In genomic region chr4:38820329-38821061, GRCh38 we compare ENCODE assay signal across 13 cellular contexts. TPM values are rescaled to one million over a fixed set of nuclear protein-coding genes. Genes with fewer than 3 reads are reported as not detected.
DNase-seq lines count a peak whose midpoint lies in the region; ATAC-seq lines count a peak whose summit lies in the region.
"Had no signal": no experiment of that assay in that cellular context is flagged by ENCODE, and none has a peak within 500 bp of the region (broad histone marks: within the 10 kb centered on the region; RNA-seq: fewer than 3 reads in every experiment).

No MANE protein-coding gene starts in this region.

- H4K8ac ChIP-seq in trophoblast cell (ENCODE audit: low read depth, low read length) = no peak overlapping the region

- no peak overlapping the region for H2BK5ac ChIP-seq in trophoblast cell (ENCODE audit: low read depth, low read length, poor library complexity)

- H4K12ac ChIP-seq in trophoblast cell (ENCODE audit: low read depth, low read length) = no peak overlapping the region

- no peak overlapping the region for H2AFZ ChIP-seq in trophoblast cell (ENCODE audit: insufficient read depth, low read length, poor library complexity)

- H3K36me3 ChIP-seq in trophoblast cell (ENCODE audit: control insufficient read depth in 1 of 2, insufficient read depth in 2 of 2, low read length in 2 of 2) = no peaks in the 10 kb centered on the region
- H3K36me3 ChIP-seq: gastroesophageal sphincter had no signal

- H3K18ac ChIP-seq in trophoblast cell (ENCODE audit: low read length) = no peak overlapping the region

- H3K79me1 ChIP-seq in trophoblast cell (ENCODE audit: low read length) = no peaks in the 10 kb centered on the region

- ATAC-seq in GM21723 (IDR thresholded peaks at IDR 0.05; ENCODE audit: unreplicated experiment) = peak; percentile 59
- peak; percentile 28 for ATAC-seq in HG03575 (IDR thresholded peaks at IDR 0.05; ENCODE audit: extremely low read depth, insufficient number of reproducible peaks, low FRiP score, unreplicated experiment)
- ATAC-seq: gastroesophageal sphincter, right cardiac atrium had no signal

- H2BK12ac ChIP-seq in trophoblast cell (ENCODE audit: low read length) = no peak overlapping the region

- H4K91ac ChIP-seq in trophoblast cell (ENCODE audit: low read depth, low read length) = no peak overlapping the region

- H3K4me1 ChIP-seq in trophoblast cell (ENCODE audit: control insufficient read depth in 1 of 2, insufficient read depth in 2 of 2, low read length in 2 of 2) = peaks cover 5 to 6% of the 10 kb centered on the region in 2 experiments
- H3K4me1 ChIP-seq: gastroesophageal sphincter had no signal

- H3K9me3 ChIP-seq in trophoblast cell (ENCODE audit: insufficient read depth, low read depth, low read length) = peaks cover 4% of the 10 kb centered on the region

- no peak overlapping the region for H3K4me2 ChIP-seq in trophoblast cell (ENCODE audit: low read length)

- H3K23ac ChIP-seq in trophoblast cell (ENCODE audit: low read length) = no peak overlapping the region

- no peaks in the 10 kb centered on the region for H3K79me2 ChIP-seq in trophoblast cell (ENCODE audit: control insufficient read depth, insufficient read depth, low read length, poor library complexity)

- H2BK120ac ChIP-seq in trophoblast cell (ENCODE audit: insufficient read depth, low read length, poor library complexity) = no peak overlapping the region

- H2AK5ac ChIP-seq in trophoblast cell (ENCODE audit: low read length) = no peak overlapping the region

- no peak overlapping the region for H3K14ac ChIP-seq in trophoblast cell (ENCODE audit: low read length)

- no peak overlapping the region for H3K9ac ChIP-seq in trophoblast cell (ENCODE audit: low read length)

- no CpG with 5 or more reads among the region's 4 CpGs for WGBS in trophoblast cell (ENCODE audit: extremely low coverage, insufficient coverage, insufficient read length)

- H3K4me3 ChIP-seq in trophoblast cell (ENCODE audit: low read depth, low read length) = peak overlapping the region; percentile 53
- H3K4me3 ChIP-seq: gastroesophageal sphincter had no signal

- H3K27ac ChIP-seq in trophoblast cell (ENCODE audit: low read depth, low read length) = no peak overlapping the region
- H3K27ac ChIP-seq: gastroesophageal sphincter had no signal

- H3K27me3 ChIP-seq in trophoblast cell (ENCODE audit: insufficient read depth, low read length) = no peaks in the 10 kb centered on the region
- H3K27me3 ChIP-seq: gastroesophageal sphincter had no signal

- DNase-seq in NOMO-1 treated with DMSO at 0.1 percent for 48 hours (lab: John Stamatoyannopoulos, UW; ENCODE audit: unreplicated experiment) = peak; percentile 6
- DNase-seq in NOMO-1 treated with dmso at 0.1 percent for 144 hours (lab: John Stamatoyannopoulos, UW; ENCODE audit: unreplicated experiment) = no peak
- DNase-seq in trophoblast cell = no peak
- DNase-seq in COLO668 (lab: John Stamatoyannopoulos, UW; ENCODE audit: unreplicated experiment) = no peak
- no peak for DNase-seq in NCI-H1092 (lab: John Stamatoyannopoulos, UW)
- no peak for DNase-seq in GF-D8 (lab: John Stamatoyannopoulos, UW)
- DNase-seq: 8988T, right cardiac atrium, SW 1271 had no signal

- H3K4ac ChIP-seq in trophoblast cell (ENCODE audit: low read depth, low read length) = no peak overlapping the region

RNA-seq across cellular contexts. Expression of gene TLR1, which starts 15.9 kb away (rescaled TPM):
- polyA plus RNA-seq in trophoblast cell (2013) = 0.40 and 0.44 TPM in 2 replicates
- polyA plus RNA-seq: H1 had no signal

RNA-seq across cellular contexts. Expression of gene TLR6, which starts 36.1 kb away (rescaled TPM):
- 1.5 and 1.6 TPM in 2 replicates for polyA plus RNA-seq in trophoblast cell (2013)

RNA-seq across cellular contexts. Expression of gene TLR10, which starts 37.7 kb away (rescaled TPM):
- polyA plus RNA-seq in trophoblast cell (2013) = 0.01 TPM in 1 of 2 replicates, not detected in the other
- polyA plus RNA-seq: H1, right cardiac atrium had no signal

RNA-seq across cellular contexts. Expression of gene FAM114A1, which starts 47.1 kb away (rescaled TPM):
- 59.7 and 64.1 TPM in 2 replicates for polyA plus RNA-seq in trophoblast cell (2013)
